ENCODE assay signal across 8 cellular contexts in genomic region chr10:29811751-29812427, GRCh38.
DNase-seq lines count a peak whose midpoint lies in the region; ATAC-seq, FAIRE-seq and TF ChIP-seq lines count a peak whose summit lies in the region.

No MANE protein-coding gene starts in this region.

- FAIRE-seq in GM12891 (lab: Jason Lieb, UNC) = no peak

- TF ChIP-seq POLR2A in GM12891 (IDR thresholded peaks at IDR 0.05; ENCODE audit: low read depth, low read length) = no peak

- no peak for ATAC-seq in HG02870 (IDR thresholded peaks at IDR 0.05; ENCODE audit: unreplicated experiment)
- no peak for ATAC-seq in GM19351 (IDR thresholded peaks at IDR 0.05; ENCODE audit: unreplicated experiment)

- DNase-seq in EL (peak; percentile 83), NCI-H69 (lab: John Stamatoyannopoulos, UW) (peak; percentile 20), cerebellum (ENCODE audit: low spot score) (peak; percentile 5), lung microvascular endothelial cell (ENCODE audit: low read depth in 2 of 2) (peak; percentile 66 to 95), GM12891 (ENCODE audit: insufficient read length, low spot score) (no peak), CD1c-positive myeloid dendritic cell (ENCODE audit: extremely low spot score) (no peak)

TF ChIP-seq in GM12891, 5 proteins besides CTCF, POLR2A, EP300 and RAD21:
- no peak for TF ChIP-seq POU2F2 (IDR thresholded peaks at IDR 0.05; ENCODE audit: low read depth, low read length)
- no peak for TF ChIP-seq SPI1 (IDR thresholded peaks at IDR 0.05; ENCODE audit: low read depth, low read length)
- no peak for TF ChIP-seq POLR2AphosphoS5 (IDR thresholded peaks at IDR 0.05; ENCODE audit: low read depth, low read length)
- no peak for TF ChIP-seq PAX5 (IDR thresholded peaks at IDR 0.05; ENCODE audit: insufficient read depth, low read length, severe bottlenecking)
- no peak for TF ChIP-seq TAF1 (IDR thresholded peaks at IDR 0.05; ENCODE audit: low read depth, low read length)

Comparison
In these comparisons a context has a peak if more than half of its experiments do, and no peak if none do; other contexts are left out.
1. DNase-seq: peak in EL (single experiment), NCI-H69 (single experiment), cerebellum (single experiment) and lung microvascular endothelial cell (2 of 2); none in GM12891 (single experiment) and CD1c-positive myeloid dendritic cell (single experiment).